10 cellular contexts compared by ENCODE assay signal in genomic region chr17:48244121-48244711, GRCh38.
DNase-seq lines count a peak whose midpoint lies in the region; ATAC-seq lines count a peak whose summit lies in the region.
"Had no signal": no experiment of that assay in that cellular context is flagged by ENCODE, and none has a peak within 500 bp of the region (broad histone marks: within the 10 kb centered on the region; RNA-seq: fewer than 3 reads in every experiment).

No MANE protein-coding gene starts in this region.

- peak overlapping the region in 3 of 10 donors; percentile 0 to 33 (median 5) for H3K4me3 Mint-ChIP-seq in naive thymus-derived CD4-positive, alpha-beta T cell

- H3K36me3 ChIP-seq in MG63 = no peaks in the 10 kb centered on the region
- H3K36me3 ChIP-seq in naive thymus-derived CD4-positive, alpha-beta T cell (ENCODE audit: control insufficient read depth in 2 of 3, insufficient read depth in 3 of 3, low read length in 3 of 3) = peaks cover 0 to 7% (median 0%) of the 10 kb centered on the region in 3 experiments
- H3K36me3 ChIP-seq: Peyer's patch had no signal

- H3K4me1 Mint-ChIP-seq in naive thymus-derived CD4-positive, alpha-beta T cell = peaks cover 50 to 93% (median 78%) of the 10 kb centered on the region in 7 donors

- H3K27ac ChIP-seq in naive thymus-derived CD4-positive, alpha-beta T cell (ENCODE audit: low read depth, low read length) = no peak overlapping the region
- H3K27ac ChIP-seq: HL-60 had no signal

- H3K9me3 Mint-ChIP-seq in naive thymus-derived CD4-positive, alpha-beta T cell = no peaks in the 10 kb centered on the region

- H3K9me3 ChIP-seq in MG63 = no peaks in the 10 kb centered on the region
- H3K9me3 ChIP-seq in naive thymus-derived CD4-positive, alpha-beta T cell (ENCODE audit: control insufficient read depth in 2 of 3, low read length in 3 of 3) = no peaks in the 10 kb centered on the region
- H3K9me3 ChIP-seq: Peyer's patch had no signal

- no peaks in the 10 kb centered on the region for H3K27me3 ChIP-seq in MG63
- H3K27me3 ChIP-seq in naive thymus-derived CD4-positive, alpha-beta T cell (ENCODE audit: control insufficient read depth in 2 of 2, insufficient read depth in 2 of 2, low read length in 2 of 2) = no peaks in the 10 kb centered on the region
- H3K27me3 ChIP-seq: Peyer's patch had no signal

- ATAC-seq in naive thymus-derived CD4-positive, alpha-beta T cell = no peak
- ATAC-seq in GM18867 (IDR thresholded peaks at IDR 0.05; ENCODE audit: unreplicated experiment) = no peak
- no peak for ATAC-seq in HG02870 (IDR thresholded peaks at IDR 0.05; ENCODE audit: unreplicated experiment)
- ATAC-seq in esophagus mucosa = no peak

- peaks cover 9 to 23% of the 10 kb centered on the region in 2 donors for H3K4me1 ChIP-seq in naive thymus-derived CD4-positive, alpha-beta T cell (ENCODE audit: control insufficient read depth in 2 of 2, insufficient read depth in 2 of 2, low read length in 2 of 2)

- H3K27me3 Mint-ChIP-seq in naive thymus-derived CD4-positive, alpha-beta T cell = no peaks in the 10 kb centered on the region

- POLR2A ChIA-PET in naive thymus-derived CD4-positive, alpha-beta T cell (lab: Charles Lee) = interaction anchor here (0.6 to 1.5 kb wide), 2 partner anchors 55 to 343 kb away, joined by 3 read pairs; no protein-coding TSS in a partner anchor

- intact Hi-C loops in naive thymus-derived CD4-positive, alpha-beta T cell (cut with micrococcal nuclease) = no loop called here

- peak overlapping the region in 5 of 9 donors; percentile 8 to 42 (median 18) for H3K27ac Mint-ChIP-seq in naive thymus-derived CD4-positive, alpha-beta T cell

- H3K36me3 Mint-ChIP-seq in naive thymus-derived CD4-positive, alpha-beta T cell = peaks cover 0 to 22% (median 4%) of the 10 kb centered on the region in 5 donors

- peak; percentile 65 for DNase-seq in ELF-1 (ENCODE audit: low read depth, low spot score)
- peak; percentile 61 for DNase-seq in MG63
- peak; percentile 27 for DNase-seq in astrocyte of the hippocampus (ENCODE audit: low read depth, low spot score)
- DNase-seq in naive thymus-derived CD4-positive, alpha-beta T cell = peak in 4 of 9 donors; percentile 0 to 21 (median 8)
- DNase-seq: activated gamma-delta T cell treated with Interleukin-2 at 50 U/mL for 16 hours had no signal

- CTCF ChIA-PET in naive thymus-derived CD4-positive, alpha-beta T cell (lab: Charles Lee) = interaction anchor here (0.8 to 1.1 kb wide), 2 partner anchors 248 to 349 kb away, joined by 3 read pairs; no protein-coding TSS in a partner anchor

- H3K4me3 ChIP-seq in MG63 = no peak overlapping the region
- no peak overlapping the region for H3K4me3 ChIP-seq in naive thymus-derived CD4-positive, alpha-beta T cell (ENCODE audit: low read length)
- H3K4me3 ChIP-seq: Peyer's patch had no signal
